ENCODE assay signal across 9 cellular contexts in genomic region chr22:39526736-39527171, GRCh38. TPM values are rescaled to one million over a fixed set of nuclear protein-coding genes. Genes with fewer than 3 reads are reported as not detected.
DNase-seq lines count a peak whose midpoint lies in the region; ATAC-seq and TF ChIP-seq lines count a peak whose summit lies in the region.
"Had no signal": no experiment of that assay in that cellular context is flagged by ENCODE, and none has a peak within 500 bp of the region (broad histone marks: within the 10 kb centered on the region; RNA-seq: fewer than 3 reads in every experiment).

No MANE protein-coding gene starts in this region.

- no peak overlapping the region for H3K9ac ChIP-seq in SK-N-MC (ENCODE audit: insufficient read length)

- peak overlapping the region; percentile 39 for H3K4me3 Mint-ChIP-seq in activated naive CD4-positive, alpha-beta T cell treated with anti-CD3 and anti-CD28 coated beads, Interleukin-2, amount 50 U/mL, for 24 hours
- H3K4me3 Mint-ChIP-seq in type B pancreatic cell = peak overlapping the region; percentile 41

- H3K36me3 ChIP-seq in SK-N-MC (ENCODE audit: insufficient read depth, low read length) (peaks cover 45% of the 10 kb centered on the region), hepatocyte (replicated peaks; ENCODE audit: insufficient read depth, low read depth) (peaks cover 9% of the 10 kb centered on the region), ovary (no peaks in the 10 kb centered on the region)

- peaks cover 66% of the 10 kb centered on the region for H3K79me2 ChIP-seq in hepatocyte

- H3K27me3 Mint-ChIP-seq in activated naive CD4-positive, alpha-beta T cell treated with anti-CD3 and anti-CD28 coated beads, Interleukin-2, amount 50 U/mL, for 24 hours = no peaks in the 10 kb centered on the region
- H3K27me3 Mint-ChIP-seq in type B pancreatic cell = no peaks in the 10 kb centered on the region

- TF ChIP-seq POLR2A in ovary (IDR thresholded peaks at IDR 0.05) = no peak

- no peaks in the 10 kb centered on the region for H3K9me3 Mint-ChIP-seq in activated naive CD4-positive, alpha-beta T cell treated with anti-CD3 and anti-CD28 coated beads, Interleukin-2, amount 50 U/mL, for 24 hours
- H3K9me3 Mint-ChIP-seq in type B pancreatic cell = no peaks in the 10 kb centered on the region

- TF ChIP-seq CTCF in hepatocyte (IDR thresholded peaks at IDR 0.05; ENCODE audit: poor library complexity) (no peak), type B pancreatic cell (conservative IDR thresholded peaks at IDR 0.05) (no peak), ovary (IDR thresholded peaks at IDR 0.05) (no peak)

- no peak for TF ChIP-seq EP300 in ovary (IDR thresholded peaks at IDR 0.05)

- H3K27ac Mint-ChIP-seq in activated naive CD4-positive, alpha-beta T cell treated with anti-CD3 and anti-CD28 coated beads, Interleukin-2, amount 50 U/mL, for 24 hours = no peak overlapping the region
- H3K27ac Mint-ChIP-seq in type B pancreatic cell = peak overlapping the region; percentile 88

- no peak overlapping the region for H2AFZ ChIP-seq in hepatocyte

- DNase-seq in activated naive CD4-positive, alpha-beta T cell treated with Interleukin-2 at 50 U/mL for 16 hours = no peak
- DNase-seq in SK-N-MC (ENCODE audit: low read depth, low spot score) (no peak), hepatocyte (ENCODE audit: low spot score) (no peak), type B pancreatic cell (ENCODE audit: extremely low spot score, unreplicated experiment) (no peak), ovary (no peak)
- DNase-seq: NCI-H187 treated with DMSO at 0.1 percent for 48 hours had no signal

- H3K9me3 ChIP-seq in SK-N-MC (ENCODE audit: low read depth, low read length) = no peaks in the 10 kb centered on the region
- H3K9me3 ChIP-seq in hepatocyte (ENCODE audit: low read depth) = no peaks in the 10 kb centered on the region
- no peaks in the 10 kb centered on the region for H3K9me3 ChIP-seq in ovary

- H3K4me1 ChIP-seq in hepatocyte (ENCODE audit: insufficient read depth) = peaks cover 44% of the 10 kb centered on the region
- peaks cover 24% of the 10 kb centered on the region for H3K4me1 ChIP-seq in ovary (ENCODE audit: insufficient read depth)

- H3K27me3 ChIP-seq in hepatocyte (no peaks in the 10 kb centered on the region), ovary (no peaks in the 10 kb centered on the region)

- H3K4me2 ChIP-seq in hepatocyte = no peak overlapping the region

- peaks cover 90% of the 10 kb centered on the region for H3K4me1 Mint-ChIP-seq in activated naive CD4-positive, alpha-beta T cell treated with anti-CD3 and anti-CD28 coated beads, Interleukin-2, amount 50 U/mL, for 24 hours
- H3K4me1 Mint-ChIP-seq in type B pancreatic cell (ENCODE audit: unreplicated experiment) = peaks cover 64% of the 10 kb centered on the region

- H3K4me3 ChIP-seq in SK-N-MC (no peak overlapping the region), hepatocyte (no peak overlapping the region), ovary (no peak overlapping the region)

- intact Hi-C loops in ovary (cut with DNase I) = loop anchor here (5.0 to 10.0 kb wide), 7 partner anchors 122 to 662 kb away; partner anchors contain the start of genes RPL3 (in 2 of the 4), CBX7 (in 1 of the 4) and SYNGR1 (in 1 of the 4)

- H3K36me3 Mint-ChIP-seq in activated naive CD4-positive, alpha-beta T cell treated with anti-CD3 and anti-CD28 coated beads, Interleukin-2, amount 50 U/mL, for 24 hours = peaks cover 40% of the 10 kb centered on the region
- H3K36me3 Mint-ChIP-seq in type B pancreatic cell = peaks cover 26% of the 10 kb centered on the region

- peak overlapping the region; percentile 46; the same call in 1 of the 2 replicates for H3K27ac ChIP-seq in SK-N-MC
- peak overlapping the region; percentile 27 for H3K27ac ChIP-seq in hepatocyte
- no peak overlapping the region for H3K27ac ChIP-seq in ovary

- ATAC-seq in GM19467 (IDR thresholded peaks at IDR 0.05; ENCODE audit: unreplicated experiment) (no peak), HG02884 (IDR thresholded peaks at IDR 0.05; ENCODE audit: unreplicated experiment) (no peak)

- H3K9me2 ChIP-seq in hepatocyte (replicated peaks; ENCODE audit: insufficient read depth) = no peaks in the 10 kb centered on the region

- WGBS in hepatocyte (ENCODE audit: low lambda C conversion rate, missing lambda C conversion rate) = 79% methylated on average over 4 of the region's 4 CpGs
- WGBS in ovary, 3 donors = 73 to 78% (median 76%) methylated on average over 4 of the region's 4 CpGs

- H4K20me1 ChIP-seq in hepatocyte (ENCODE audit: insufficient read depth, poor library complexity, severe bottlenecking) = peaks cover 72% of the 10 kb centered on the region

RNA-seq across cellular contexts. Expression of gene RPS19BP1, which starts 5.8 kb away (rescaled TPM):
- total RNA-seq in hepatocyte (82.9 and 84.0 TPM in 2 replicates), type B pancreatic cell (ENCODE audit: low replicate concordance) (52.3 and 59.1 TPM in 2 replicates), ovary (100 to 1,000 TPM in 1 of 7 donors, 10 to 100 TPM in 6; 41.9 to 117 (median 44.2) TPM)
- polyA plus RNA-seq in hepatocyte (117 and 118 TPM in 2 replicates), ovary (100 to 1,000 TPM in 1 of 2 donors, 1 to 10 TPM in 1; 9.1 to 130 TPM)

RNA-seq across cellular contexts. Expression of gene ATF4, which starts 6.4 kb away (rescaled TPM):
- 231 and 271 TPM in 2 replicates for total RNA-seq in hepatocyte
- 144 and 170 TPM in 2 replicates for polyA plus RNA-seq in hepatocyte
- 315 and 398 TPM in 2 replicates for total RNA-seq in type B pancreatic cell (ENCODE audit: low replicate concordance)
- 100 to 1,000 TPM; 212 to 611 (median 246) TPM for total RNA-seq in ovary
- 100 to 1,000 TPM; 393 to 398 TPM for polyA plus RNA-seq in ovary

RNA-seq across cellular contexts. Expression of gene MIEF1, which starts 24.7 kb away (rescaled TPM):
- total RNA-seq in hepatocyte (25.8 and 31.8 TPM in 2 replicates), type B pancreatic cell (ENCODE audit: low replicate concordance) (35.0 and 35.5 TPM in 2 replicates), ovary (10 to 100 TPM; 13.1 to 23.9 (median 19.9) TPM)
- polyA plus RNA-seq in hepatocyte (17.5 and 22.2 TPM in 2 replicates), ovary (10 to 100 TPM; 11.4 to 19.2 TPM)

RNA-seq across cellular contexts. Expression of gene CACNA1I, which starts 43.8 kb away (rescaled TPM):
- total RNA-seq in hepatocyte (0.16 and 0.17 TPM in 2 replicates), type B pancreatic cell (ENCODE audit: low replicate concordance) (0.60 and 1.1 TPM in 2 replicates), ovary (under 1 TPM in 6 of 7 donors, not detected in 1; 0.05 to 0.23 (median 0.11) TPM)
- polyA plus RNA-seq in hepatocyte (0.10 and 0.21 TPM in 2 replicates), ovary (under 1 TPM; 0.02 to 0.07 TPM)

Comparison
In these comparisons a context has a peak if more than half of its experiments do, and no peak if none do; other contexts are left out.
1. H3K27ac ChIP-seq: peak in SK-N-MC (single experiment) and hepatocyte (single experiment); none in ovary (0 of 2).